In the genomic region with DNA sequence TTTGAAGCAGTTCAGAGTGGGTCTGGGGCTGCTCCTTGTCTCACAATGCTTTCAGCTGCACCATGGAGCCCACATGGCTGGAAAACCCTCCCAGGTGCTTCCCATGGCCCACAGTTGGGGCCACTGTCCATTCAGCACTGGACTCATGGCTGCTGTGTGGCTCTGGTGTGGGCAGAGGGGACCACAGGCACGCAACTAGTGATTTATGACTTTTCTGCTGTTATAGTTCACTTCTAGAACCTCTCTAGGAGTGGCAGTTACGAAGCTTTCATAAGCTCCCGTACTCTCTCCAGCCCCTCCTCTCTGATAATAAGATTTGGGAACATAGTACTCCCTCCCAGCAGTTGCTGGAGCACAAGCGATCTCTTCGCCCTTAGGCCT, we compare ENCODE assay signal across 16 cellular contexts. TPM values are rescaled to one million over a fixed set of nuclear protein-coding genes. Genes with fewer than 3 reads are reported as not detected.
DNase-seq lines count a peak whose midpoint lies in the region; ATAC-seq and TF ChIP-seq lines count a peak whose summit lies in the region.
"Had no signal": no experiment of that assay in that cellular context is flagged by ENCODE, and none has a peak within 500 bp of the region (broad histone marks: within the 10 kb centered on the region; RNA-seq: fewer than 3 reads in every experiment).

No MANE protein-coding gene starts in this region.

- DNase-seq in ELR (ENCODE audit: low read depth) (peak; percentile 13), NCI-H82 (lab: John Stamatoyannopoulos, UW) (peak; percentile 85), chondrocyte (ENCODE audit: low spot score) (no peak), osteocyte (ENCODE audit: extremely low spot score, unreplicated experiment) (no peak), amygdala (lab: John Stamatoyannopoulos, UW) (no peak), erythroblast (lab: John Stamatoyannopoulos, UW) (no peak), right lobe of liver (no peak)
- DNase-seq in central memory CD4-positive, alpha-beta T cell = no peak
- DNase-seq: immature natural killer cell; Kasumi-1; stimulated activated naive CD4-positive, alpha-beta T cell had no signal

- WGBS in right lobe of liver (ENCODE audit: insufficient coverage, low coverage, low lambda C conversion rate, missing lambda C conversion rate) = 67% methylated on average over 2 of the region's 5 CpGs

- intact Hi-C loops in right lobe of liver (cut with DNase I) = no loop called here

- TF ChIP-seq POLR2A in erythroblast (IDR thresholded peaks at IDR 0.05; ENCODE audit: low read length) (no peak), right lobe of liver (IDR thresholded peaks at IDR 0.05) (no peak)

- H3K27me3 ChIP-seq in right lobe of liver = no peaks in the 10 kb centered on the region

- H3K27ac Mint-ChIP-seq in chondrocyte (ENCODE audit: unreplicated experiment) (no peak overlapping the region), osteocyte (ENCODE audit: unreplicated experiment) (peak overlapping the region; percentile 76)
- H3K27ac Mint-ChIP-seq: B cell, immature natural killer cell had no signal

- no peaks in the 10 kb centered on the region for H3K36me3 Mint-ChIP-seq in chondrocyte (ENCODE audit: low read depth)
- H3K36me3 Mint-ChIP-seq in osteocyte (ENCODE audit: unreplicated experiment) = no peaks in the 10 kb centered on the region
- H3K36me3 Mint-ChIP-seq: immature natural killer cell had no signal

- H3K9me3 Mint-ChIP-seq in chondrocyte (ENCODE audit: low read depth) = no peaks in the 10 kb centered on the region
- no peaks in the 10 kb centered on the region for H3K9me3 Mint-ChIP-seq in osteocyte (ENCODE audit: unreplicated experiment)

- peaks cover 12% of the 10 kb centered on the region for H3K4me1 Mint-ChIP-seq in chondrocyte (ENCODE audit: low read depth)
- peaks cover 48% of the 10 kb centered on the region for H3K4me1 Mint-ChIP-seq in osteocyte (ENCODE audit: unreplicated experiment)
- H3K4me1 Mint-ChIP-seq: B cell, immature natural killer cell had no signal

- ATAC-seq in right lobe of liver = no peak

- H3K27me3 Mint-ChIP-seq in chondrocyte (ENCODE audit: low read depth) (no peaks in the 10 kb centered on the region), osteocyte (ENCODE audit: unreplicated experiment) (peaks cover 3% of the 10 kb centered on the region)

- no peak overlapping the region for H3K4me3 ChIP-seq in right lobe of liver
- H3K4me3 ChIP-seq: SK-N-MC had no signal

- H3K9me3 ChIP-seq in right lobe of liver = no peaks in the 10 kb centered on the region

- no peaks in the 10 kb centered on the region for H3K4me1 ChIP-seq in right lobe of liver

- TF ChIP-seq CTCF in chondrocyte (IDR thresholded peaks at IDR 0.05) (no peak), osteocyte (IDR thresholded peaks at IDR 0.05) (no peak), right lobe of liver (IDR thresholded peaks at IDR 0.05) (no peak)

- H3K27ac ChIP-seq in right lobe of liver = no peak overlapping the region
- H3K27ac ChIP-seq: SK-N-MC had no signal

- H3K36me3 ChIP-seq in right lobe of liver = no peaks in the 10 kb centered on the region

- H3K4me3 Mint-ChIP-seq in chondrocyte (ENCODE audit: unreplicated experiment) (peak overlapping the region; percentile 27), osteocyte (ENCODE audit: unreplicated experiment) (peak overlapping the region; percentile 50)
- H3K4me3 Mint-ChIP-seq: B cell, immature natural killer cell had no signal

RNA-seq across cellular contexts. Expression of gene GLRA1, which starts 29.0 kb away (rescaled TPM):
- total RNA-seq in chondrocyte (not detected in 3 replicates), osteocyte (not detected in 2 replicates), right lobe of liver (not detected)
- total RNA-seq: B cell, endothelial cell of umbilical vein, omental fat pad, urinary bladder had no signal

Comparison
In these comparisons a context has a peak if more than half of its experiments do, and no peak if none do; other contexts are left out.
1. DNase-seq: peak in ELR (single experiment) and NCI-H82 (single experiment); none in chondrocyte (single experiment), osteocyte (single experiment), amygdala (0 of 56), central memory CD4-positive, alpha-beta T cell (single experiment), erythroblast (0 of 2) and right lobe of liver (0 of 3).